3 cellular contexts compared by ENCODE assay signal in the genomic region with DNA sequence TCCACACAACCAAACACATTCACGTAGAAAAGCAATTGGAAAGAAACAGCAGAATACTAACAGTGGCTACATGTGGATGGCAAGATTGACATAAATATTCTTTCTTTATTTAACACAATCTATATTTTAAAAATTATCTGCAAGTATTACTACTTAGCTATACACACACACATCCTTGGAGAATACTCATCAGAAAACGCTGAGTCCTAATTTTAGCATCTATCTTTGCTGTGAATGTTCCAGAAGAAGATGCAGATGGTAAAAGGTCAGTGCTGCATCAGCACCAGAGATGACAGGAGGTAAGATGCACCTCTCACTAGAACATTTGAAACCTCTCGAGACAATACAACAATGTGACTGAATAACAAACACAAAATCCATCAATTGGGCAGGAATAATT.
TF ChIP-seq lines count a peak whose summit lies in the region.

No MANE protein-coding gene starts in this region.

TF ChIP-seq in HepG2, 621 proteins besides CTCF, POLR2A, EP300 and RAD21 (continues in another document):
- TF ChIP-seq, protein P1, sequence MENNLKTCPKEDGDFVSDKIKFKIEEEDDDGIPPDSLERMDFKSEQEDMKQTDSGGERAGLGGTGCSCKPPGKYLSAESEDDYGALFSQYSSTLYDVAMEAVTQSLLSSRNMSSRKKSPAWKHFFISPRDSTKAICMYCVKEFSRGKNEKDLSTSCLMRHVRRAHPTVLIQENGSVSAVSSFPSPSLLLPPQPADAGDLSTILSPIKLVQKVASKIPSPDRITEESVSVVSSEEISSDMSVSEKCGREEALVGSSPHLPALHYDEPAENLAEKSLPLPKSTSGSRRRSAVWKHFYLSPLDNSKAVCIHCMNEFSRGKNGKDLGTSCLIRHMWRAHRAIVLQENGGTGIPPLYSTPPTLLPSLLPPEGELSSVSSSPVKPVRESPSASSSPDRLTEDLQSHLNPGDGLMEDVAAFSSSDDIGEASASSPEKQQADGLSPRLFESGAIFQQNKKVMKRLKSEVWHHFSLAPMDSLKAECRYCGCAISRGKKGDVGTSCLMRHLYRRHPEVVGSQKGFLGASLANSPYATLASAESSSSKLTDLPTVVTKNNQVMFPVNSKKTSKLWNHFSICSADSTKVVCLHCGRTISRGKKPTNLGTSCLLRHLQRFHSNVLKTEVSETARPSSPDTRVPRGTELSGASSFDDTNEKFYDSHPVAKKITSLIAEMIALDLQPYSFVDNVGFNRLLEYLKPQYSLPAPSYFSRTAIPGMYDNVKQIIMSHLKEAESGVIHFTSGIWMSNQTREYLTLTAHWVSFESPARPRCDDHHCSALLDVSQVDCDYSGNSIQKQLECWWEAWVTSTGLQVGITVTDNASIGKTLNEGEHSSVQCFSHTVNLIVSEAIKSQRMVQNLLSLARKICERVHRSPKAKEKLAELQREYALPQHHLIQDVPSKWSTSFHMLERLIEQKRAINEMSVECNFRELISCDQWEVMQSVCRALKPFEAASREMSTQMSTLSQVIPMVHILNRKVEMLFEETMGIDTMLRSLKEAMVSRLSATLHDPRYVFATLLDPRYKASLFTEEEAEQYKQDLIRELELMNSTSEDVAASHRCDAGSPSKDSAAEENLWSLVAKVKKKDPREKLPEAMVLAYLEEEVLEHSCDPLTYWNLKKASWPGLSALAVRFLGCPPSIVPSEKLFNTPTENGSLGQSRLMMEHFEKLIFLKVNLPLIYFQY (CRISPR knock-in tag; IDR thresholded peaks at IDR 0.05; ENCODE audit: borderline replicate concordance): no peak
- TF ChIP-seq MAFF (IDR thresholded peaks at IDR 0.05; ENCODE audit: low read depth, low read length): peak; percentile 52
- TF ChIP-seq MAFK (conservative IDR thresholded peaks at IDR 0.05 in 1 of 2, IDR thresholded peaks at IDR 0.05 in 1 of 2; ENCODE audit: low read length in 2 of 2): peak; percentile 50 to 70; a peak in 3 of 4 replicates
- TF ChIP-seq, protein P2, sequence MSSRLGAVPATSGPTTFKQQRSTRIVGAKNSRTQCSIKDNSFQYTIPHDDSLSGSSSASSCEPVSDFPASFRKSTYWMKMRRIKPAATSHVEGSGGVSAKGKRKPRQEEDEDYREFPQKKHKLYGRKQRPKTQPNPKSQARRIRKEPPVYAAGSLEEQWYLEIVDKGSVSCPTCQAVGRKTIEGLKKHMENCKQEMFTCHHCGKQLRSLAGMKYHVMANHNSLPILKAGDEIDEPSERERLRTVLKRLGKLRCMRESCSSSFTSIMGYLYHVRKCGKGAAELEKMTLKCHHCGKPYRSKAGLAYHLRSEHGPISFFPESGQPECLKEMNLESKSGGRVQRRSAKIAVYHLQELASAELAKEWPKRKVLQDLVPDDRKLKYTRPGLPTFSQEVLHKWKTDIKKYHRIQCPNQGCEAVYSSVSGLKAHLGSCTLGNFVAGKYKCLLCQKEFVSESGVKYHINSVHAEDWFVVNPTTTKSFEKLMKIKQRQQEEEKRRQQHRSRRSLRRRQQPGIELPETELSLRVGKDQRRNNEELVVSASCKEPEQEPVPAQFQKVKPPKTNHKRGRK (CRISPR knock-in tag; IDR thresholded peaks at IDR 0.05): no peak

TF ChIP-seq in IMR-90, 13 proteins besides CTCF, POLR2A, EP300 and RAD21:
- TF ChIP-seq, protein P3, sequence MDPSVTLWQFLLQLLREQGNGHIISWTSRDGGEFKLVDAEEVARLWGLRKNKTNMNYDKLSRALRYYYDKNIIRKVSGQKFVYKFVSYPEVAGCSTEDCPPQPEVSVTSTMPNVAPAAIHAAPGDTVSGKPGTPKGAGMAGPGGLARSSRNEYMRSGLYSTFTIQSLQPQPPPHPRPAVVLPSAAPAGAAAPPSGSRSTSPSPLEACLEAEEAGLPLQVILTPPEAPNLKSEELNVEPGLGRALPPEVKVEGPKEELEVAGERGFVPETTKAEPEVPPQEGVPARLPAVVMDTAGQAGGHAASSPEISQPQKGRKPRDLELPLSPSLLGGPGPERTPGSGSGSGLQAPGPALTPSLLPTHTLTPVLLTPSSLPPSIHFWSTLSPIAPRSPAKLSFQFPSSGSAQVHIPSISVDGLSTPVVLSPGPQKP (IDR thresholded peaks at IDR 0.05; ENCODE audit: borderline replicate concordance, low read depth, low read length): no peak
- 0 out of 2 replicates have a peak, but pooled peaks have one; percentile 8 for TF ChIP-seq MAFK (IDR thresholded peaks at IDR 0.05; ENCODE audit: low read depth, low read length)

TF ChIP-seq in K562, 482 proteins besides CTCF, POLR2A, EP300 and RAD21:
- TF ChIP-seq ZNF316 (IDR thresholded peaks at IDR 0.05): 0 out of 2 replicates have a peak, but pooled peaks have one; percentile 3
- TF ChIP-seq MAZ (CRISPR knock-in tag; conservative IDR thresholded peaks at IDR 0.05 in 1 of 2, IDR thresholded peaks at IDR 0.05 in 1 of 2): no peak
- TF ChIP-seq, protein P4, sequence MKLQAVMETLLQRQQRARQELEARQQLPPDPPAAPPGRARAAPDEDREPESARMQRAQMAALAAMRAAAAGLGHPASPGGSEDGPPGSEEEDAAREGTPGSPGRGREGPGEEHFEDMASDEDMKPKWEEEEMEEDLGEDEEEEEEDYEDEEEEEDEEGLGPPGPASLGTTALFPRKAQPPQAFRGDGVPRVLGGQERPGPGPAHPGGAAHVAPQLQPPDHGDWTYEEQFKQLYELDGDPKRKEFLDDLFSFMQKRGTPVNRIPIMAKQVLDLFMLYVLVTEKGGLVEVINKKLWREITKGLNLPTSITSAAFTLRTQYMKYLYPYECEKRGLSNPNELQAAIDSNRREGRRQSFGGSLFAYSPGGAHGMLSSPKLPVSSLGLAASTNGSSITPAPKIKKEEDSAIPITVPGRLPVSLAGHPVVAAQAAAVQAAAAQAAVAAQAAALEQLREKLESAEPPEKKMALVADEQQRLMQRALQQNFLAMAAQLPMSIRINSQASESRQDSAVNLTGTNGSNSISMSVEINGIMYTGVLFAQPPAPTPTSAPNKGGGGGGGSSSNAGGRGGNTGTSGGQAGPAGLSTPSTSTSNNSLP (IDR thresholded peaks at IDR 0.05; ENCODE audit: borderline replicate concordance, low read depth, low read length): no peak
